Comparison of ENCODE assay signal across 8 cellular contexts in genomic region chr10:101843032-101843991, GRCh38. TPM values are rescaled to one million over a fixed set of nuclear protein-coding genes. Genes with fewer than 3 reads are reported as not detected.
DNase-seq lines count a peak whose midpoint lies in the region; ATAC-seq and TF ChIP-seq lines count a peak whose summit lies in the region.

TSS of gene KCNIP2 (minus strand) at chr10:101843800. CDS start at chr10:101843568, 232 bp downstream.

- WGBS in right lobe of liver (ENCODE audit: insufficient coverage, low coverage, low lambda C conversion rate, missing lambda C conversion rate) = 55% methylated on average over 10 of the region's 59 CpGs
- WGBS in GM23248 (ENCODE audit: low coverage in 1 of 2, low lambda C conversion rate in 2 of 2, missing lambda C conversion rate in 2 of 2), 2 experiments = 29 to 35% methylated on average over 41 to 50 of the region's 59 CpGs

- H3K4me3 Mint-ChIP-seq in CD4-positive, alpha-beta memory T cell = peak within 1 kb of the TSS; percentile 76 to 84 (median 79)

- peaks cover 27 to 56% (median 40%) of the 10 kb centered on the region in 4 donors for H3K4me1 Mint-ChIP-seq in CD4-positive, alpha-beta memory T cell

- peaks cover 20% of the 10 kb centered on the region in 2 donors for H3K36me3 Mint-ChIP-seq in CD4-positive, alpha-beta memory T cell

- H3K27ac ChIP-seq in CD4-positive, alpha-beta memory T cell (ENCODE audit: low read depth, low read length) = no peak within 1 kb of the TSS
- H3K27ac ChIP-seq in right lobe of liver = no peak within 1 kb of the TSS
- peak within 1 kb of the TSS; percentile 75 for H3K27ac ChIP-seq in subcutaneous abdominal adipose tissue (ENCODE audit: low read depth, low read length)
- H3K27ac ChIP-seq in GM23248 = no peak within 1 kb of the TSS

- H4K20me1 ChIP-seq in GM23248 (ENCODE audit: insufficient read depth) = no peaks in the 10 kb centered on the region

- no peaks in the 10 kb centered on the region for H3K79me2 ChIP-seq in GM23248 (ENCODE audit: insufficient read depth)

- H3K36me3 ChIP-seq in CD4-positive, alpha-beta memory T cell (ENCODE audit: insufficient read depth, low read length) = no peaks in the 10 kb centered on the region
- H3K36me3 ChIP-seq in right lobe of liver (peaks cover 0 to 5% (median 0%) of the 10 kb centered on the region in 4 donors), subcutaneous abdominal adipose tissue (ENCODE audit: control insufficient read depth in 5 of 5, insufficient read depth in 5 of 5, low read length in 5 of 5) (peaks cover 0 to 14% (median 9%) of the 10 kb centered on the region in 5 donors), GM23248 (ENCODE audit: low read depth) (no peaks in the 10 kb centered on the region)

- CTCF ChIA-PET in CD4-positive, alpha-beta memory T cell (lab: Charles Lee; ENCODE audit: partially characterized antibody) = interaction anchor here (0.6 to 6.4 kb wide), 12 partner anchors 13 to 230 kb away, joined by 3 to 74 read pairs (median 6); partner anchors contain the start of gene OGA

- peak; percentile 51 to 85 (median 54) for DNase-seq in CD4-positive, alpha-beta memory T cell
- DNase-seq in Jurkat, Clone E6-1 (ENCODE audit: low read depth, low spot score) = peak; percentile 50
- peak; percentile 47 for DNase-seq in cerebellum (ENCODE audit: low spot score)
- DNase-seq in right lobe of liver = peak in 2 of 3 donors; percentile 37 to 59
- DNase-seq in NCI-H226 = no peak
- no peak for DNase-seq in GM23248

- ATAC-seq in activated CD4-positive, CD25-positive, alpha-beta regulatory T cell treated with anti-CD3 and anti-CD28 coated beads, Interleukin-2, amount 50 U/mL, for 24 hours = peak; percentile 29 to 36
- peak; percentile 2 to 20 (median 10) for ATAC-seq in right lobe of liver

- H3K27me3 Mint-ChIP-seq in CD4-positive, alpha-beta memory T cell = no peaks in the 10 kb centered on the region

- no peaks in the 10 kb centered on the region for H3K9me2 ChIP-seq in GM23248 (ENCODE audit: insufficient read depth)

- no peaks in the 10 kb centered on the region for H3K27me3 ChIP-seq in CD4-positive, alpha-beta memory T cell (ENCODE audit: insufficient read depth, low read length)
- H3K27me3 ChIP-seq in right lobe of liver (no peaks in the 10 kb centered on the region), subcutaneous abdominal adipose tissue (ENCODE audit: control insufficient read depth in 5 of 5, insufficient read depth in 4 of 5, low read length in 5 of 5) (no peaks in the 10 kb centered on the region), GM23248 (replicated peaks; ENCODE audit: insufficient read depth) (no peaks in the 10 kb centered on the region)

- no peak within 1 kb of the TSS for H2AFZ ChIP-seq in GM23248

- TF ChIP-seq POLR2A in right lobe of liver (IDR thresholded peaks at IDR 0.05) = no peak

- POLR2A ChIA-PET in CD4-positive, alpha-beta memory T cell (lab: Charles Lee; ENCODE audit: partially characterized antibody) = interaction anchor here (1.4 kb wide), 1 partner anchor 25 kb away, joined by 6 read pairs; the partner anchor contains the start of gene OGA

- H3K9me3 ChIP-seq in CD4-positive, alpha-beta memory T cell (ENCODE audit: control insufficient read depth in 1 of 2, low read length in 2 of 2) = no peaks in the 10 kb centered on the region
- H3K9me3 ChIP-seq in right lobe of liver = no peaks in the 10 kb centered on the region
- no peaks in the 10 kb centered on the region for H3K9me3 ChIP-seq in subcutaneous abdominal adipose tissue (ENCODE audit: control insufficient read depth in 5 of 5, low read length in 5 of 5)
- no peaks in the 10 kb centered on the region for H3K9me3 ChIP-seq in GM23248 (ENCODE audit: low read depth)

- H3K4me3 ChIP-seq in CD4-positive, alpha-beta memory T cell (ENCODE audit: low read length in 2 of 2) = no peak within 1 kb of the TSS
- H3K4me3 ChIP-seq in Jurkat, Clone E6-1 (ENCODE audit: low read length) = peak within 1 kb of the TSS; percentile 56
- H3K4me3 ChIP-seq in right lobe of liver (peak within 1 kb of the TSS in 1 of 3 donors; percentile 36), subcutaneous abdominal adipose tissue (ENCODE audit: low read depth in 1 of 5, low read length in 5 of 5) (peak within 1 kb of the TSS; percentile 52 to 96 (median 84)), GM23248 (no peak within 1 kb of the TSS)

- peaks cover 36% of the 10 kb centered on the region for H3K4me1 ChIP-seq in CD4-positive, alpha-beta memory T cell (ENCODE audit: insufficient read depth, low read length)
- H3K4me1 ChIP-seq in right lobe of liver (peaks cover 0 to 9% (median 2%) of the 10 kb centered on the region in 4 donors), subcutaneous abdominal adipose tissue (ENCODE audit: control insufficient read depth in 5 of 5, insufficient read depth in 5 of 5, low read length in 5 of 5) (peaks cover 6 to 82% (median 80%) of the 10 kb centered on the region in 5 donors), GM23248 (ENCODE audit: insufficient read depth) (no peaks in the 10 kb centered on the region)

- H3K27ac Mint-ChIP-seq in CD4-positive, alpha-beta memory T cell = peak within 1 kb of the TSS; percentile 17 to 79 (median 59)

- in situ Hi-C loops in GM23248 (cut with MboI) = no loop called here

- intact Hi-C loops in CD4-positive, alpha-beta memory T cell (cut with micrococcal nuclease) = loop anchor here (5.0 kb wide), 1 partner anchor 274 kb away; no protein-coding TSS in a partner anchor
- intact Hi-C loops in right lobe of liver (cut with DNase I) = loop anchor here in 1 of 2 donors (10.0 kb wide), 1 partner anchor 231 kb away; no protein-coding TSS in a partner anchor

- TF ChIP-seq CTCF in right lobe of liver (IDR thresholded peaks at IDR 0.05) = peak; percentile 30 to 53 (median 40)

- no peaks in the 10 kb centered on the region for H3K9me3 Mint-ChIP-seq in CD4-positive, alpha-beta memory T cell

- no peaks in the 10 kb centered on the region for H3F3A ChIP-seq in GM23248 (ENCODE audit: insufficient read depth)

- H3K9ac ChIP-seq in subcutaneous abdominal adipose tissue (ENCODE audit: low read length in 5 of 5) = peak within 1 kb of the TSS; percentile 3 to 81 (median 62)
- H3K9ac ChIP-seq in GM23248 = no peak within 1 kb of the TSS

- H3K4me2 ChIP-seq in GM23248 (ENCODE audit: unreplicated experiment) = no peak within 1 kb of the TSS

RNA-seq across cellular contexts. Expression of gene KCNIP2, which starts in this region (rescaled TPM):
- total RNA-seq in CD4-positive, alpha-beta memory T cell = 1 to 10 TPM; 3.4 to 4.3 TPM
- 1 to 10 TPM in 1 of 2 donors, under 1 TPM in 1; 0.79 to 1.2 TPM for polyA plus RNA-seq in CD4-positive, alpha-beta memory T cell
- 9.8 TPM for polyA plus RNA-seq in Jurkat, Clone E6-1 (2012; ENCODE audit: insufficient read depth, insufficient read length)
- total RNA-seq in cerebellum = 8.3 TPM
- 1 to 10 TPM in 5 of 6 experiments, under 1 TPM in 1; 0.53 to 1.9 (median 1.1) TPM for total RNA-seq in right lobe of liver
- total RNA-seq in GM23248 (2014; rRNA removed; shearing (Covaris generic)) = 0.22 TPM in 1 of 2 replicates, not detected in the other
- polyA plus RNA-seq in GM23248 (2016; fragmentation: Nextera tagmentation; extraction: Ambion mirVana) = 0.15 and 0.24 TPM in 2 replicates

Comparison
In these comparisons a context has a peak if more than half of its experiments do, and no peak if none do; other contexts are left out.
1. DNase-seq: peak in CD4-positive, alpha-beta memory T cell (5 of 5), Jurkat, Clone E6-1 (single experiment), cerebellum (single experiment) and right lobe of liver (2 of 3); none in NCI-H226 (single experiment) and GM23248 (single experiment).
2. H3K4me3 ChIP-seq: peak in Jurkat, Clone E6-1 (single experiment) and subcutaneous abdominal adipose tissue (5 of 5); none in CD4-positive, alpha-beta memory T cell (0 of 2) and GM23248 (single experiment).